ENCODE assay signal across 24 cellular contexts in the genomic region with DNA sequence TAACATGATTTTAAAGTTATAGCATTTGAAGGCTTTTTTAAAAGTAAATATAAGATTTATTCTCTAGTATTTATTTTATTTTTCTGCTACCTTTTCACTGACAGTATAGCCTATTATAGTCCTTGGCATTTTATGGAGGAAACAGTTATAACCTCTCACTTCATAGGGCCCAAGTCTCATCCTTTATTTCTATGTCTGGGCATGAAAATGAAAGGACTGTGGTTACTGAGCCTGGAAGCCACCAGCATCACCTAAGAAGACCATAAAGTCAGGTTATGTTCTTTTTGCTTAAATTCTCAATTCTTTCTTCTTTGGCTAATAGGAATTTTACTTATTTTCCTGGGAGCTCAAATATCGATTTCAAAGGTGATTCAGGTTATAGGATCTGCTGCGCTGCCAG.
"Had no signal": no experiment of that assay in that cellular context is flagged by ENCODE, and none has a peak within 500 bp of the region (broad histone marks: within the 10 kb centered on the region; RNA-seq: fewer than 3 reads in every experiment).

No MANE protein-coding gene starts in this region.

- H3K4me3 ChIP-seq: esophagus squamous epithelium, gastrocnemius medialis, heart right ventricle, left lung, lower lobe of right lung, mucosa of descending colon had no signal

- H3K9me3 ChIP-seq: esophagus squamous epithelium, gastrocnemius medialis, heart right ventricle, left lung, lower lobe of right lung, mucosa of descending colon had no signal

- H3K36me3 Mint-ChIP-seq: mesothelial cell of epicardium, naive B cell had no signal

- H3K27ac Mint-ChIP-seq: dendritic cell treated with granulocyte-macrophage colony-stimulating factor and Interleukin-4, amounts not matched to agents 40 ng/mL and 50 ng/mL, for 4 days; effector memory CD8-positive, alpha-beta T cell; endodermal cell; mesothelial cell of epicardium; naive B cell; naive thymus-derived CD8-positive, alpha-beta T cell had no signal

- H3K4me1 ChIP-seq: esophagus squamous epithelium, gastrocnemius medialis, heart right ventricle, left lung, lower lobe of right lung had no signal

- DNase-seq: cortex of kidney; effector CD8-positive, alpha-beta T cell; effector memory CD8-positive, alpha-beta T cell; endodermal cell; erythroblast; esophagus squamous epithelium; foreskin fibroblast; foreskin melanocyte; gastrocnemius medialis; glutamatergic neuron; head of caudate nucleus; heart right ventricle; hippocampal formation; left cardiac atrium; left lung; left ventricle myocardium superior; lower lobe of right lung; mesenchymal stem cell; mucosa of descending colon; naive B cell; naive thymus-derived CD8-positive, alpha-beta T cell had no signal

- H3K36me3 ChIP-seq: esophagus squamous epithelium, gastrocnemius medialis, heart right ventricle, left lung, lower lobe of right lung had no signal

- H3K4me1 Mint-ChIP-seq: endodermal cell; naive B cell; naive thymus-derived CD8-positive, alpha-beta T cell had no signal

- H3K4me3 Mint-ChIP-seq: dendritic cell treated with granulocyte-macrophage colony-stimulating factor and Interleukin-4, amounts not matched to agents 40 ng/mL and 50 ng/mL, for 4 days; effector memory CD8-positive, alpha-beta T cell; endodermal cell; mesothelial cell of epicardium; naive B cell; naive thymus-derived CD8-positive, alpha-beta T cell had no signal

- H3K27me3 ChIP-seq: esophagus squamous epithelium, gastrocnemius medialis, heart right ventricle, left lung had no signal

- H3K27me3 Mint-ChIP-seq: dendritic cell treated with granulocyte-macrophage colony-stimulating factor and Interleukin-4, amounts not matched to agents 40 ng/mL and 50 ng/mL, for 4 days; effector memory CD8-positive, alpha-beta T cell; naive B cell; naive thymus-derived CD8-positive, alpha-beta T cell had no signal

- H3K27ac ChIP-seq: epithelial cell of prostate, esophagus squamous epithelium, gastrocnemius medialis, heart right ventricle, left lung, lower lobe of right lung had no signal
